18 cellular contexts compared by ENCODE assay signal in the genomic region with DNA sequence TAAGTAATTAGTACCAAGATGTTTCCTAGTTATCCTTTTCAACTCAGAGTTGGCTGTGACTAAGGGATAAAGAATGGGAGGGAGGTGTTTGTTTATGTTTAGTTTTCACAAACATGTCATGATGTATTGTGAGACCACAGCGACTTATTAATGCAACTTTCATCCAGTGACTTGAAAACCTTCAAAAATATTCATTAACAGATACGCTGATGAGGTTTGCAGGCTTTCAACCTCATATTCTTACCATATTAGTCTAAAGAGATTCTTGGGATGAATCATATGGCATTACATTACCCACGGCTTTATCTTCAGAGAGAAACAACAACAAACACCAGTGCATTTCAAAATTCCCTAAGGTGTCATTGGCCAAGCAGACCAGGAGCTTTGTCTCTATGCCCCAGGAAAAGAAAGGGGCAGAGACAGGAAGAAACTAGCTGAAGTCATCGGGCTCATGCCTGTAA. TPM values are rescaled to one million over a fixed set of nuclear protein-coding genes. Genes with fewer than 3 reads are reported as not detected.
DNase-seq lines count a peak whose midpoint lies in the region; ATAC-seq, FAIRE-seq and TF ChIP-seq lines count a peak whose summit lies in the region.
"Had no signal": no experiment of that assay in that cellular context is flagged by ENCODE, and none has a peak within 500 bp of the region (broad histone marks: within the 10 kb centered on the region; RNA-seq: fewer than 3 reads in every experiment).

No MANE protein-coding gene starts in this region.

- H3K27ac ChIP-seq in breast epithelium, result no peak overlapping the region
- peak overlapping the region; percentile 33; the same call in 1 of the 2 replicates for H3K27ac ChIP-seq in SJCRH30
- peak overlapping the region; percentile 49 for H3K27ac ChIP-seq in smooth muscle cell (ENCODE audit: low read depth)
- H3K27ac ChIP-seq: left lung, tibial artery, WERI-Rb-1 had no signal

- H3K36me3 Mint-ChIP-seq in MCF 10A (ENCODE audit: insufficient read depth, unreplicated experiment), result peaks cover 5% of the 10 kb centered on the region
- H3K36me3 Mint-ChIP-seq: activated naive CD8-positive, alpha-beta T cell treated with anti-CD3 and anti-CD28 coated beads, Interleukin-2, amount 10 ng/mL, durations not matched to agents 7 days and 5 days had no signal

- CTCF ChIA-PET in MCF 10A (lab: Yijun Ruan, JAX), result interaction anchor here (1.0 to 4.6 kb wide), 5 partner anchors 20 to 502 kb away, joined by 3 to 30 read pairs (median 9); no protein-coding TSS in a partner anchor

- no peaks in the 10 kb centered on the region for H3K36me3 ChIP-seq in breast epithelium
- peaks cover 13% of the 10 kb centered on the region for H3K36me3 ChIP-seq in SJCRH30
- no peaks in the 10 kb centered on the region for H3K36me3 ChIP-seq in smooth muscle cell (ENCODE audit: low read depth)
- H3K36me3 ChIP-seq: left lung, tibial artery, WERI-Rb-1 had no signal

- intact Hi-C loops in MCF 10A (cut with micrococcal nuclease) (loop anchor here (10.0 kb wide), 1 partner anchor 158 kb away; no protein-coding TSS in a partner anchor), breast epithelium (cut with DNase I; ENCODE audit: low total_unique reads) (no loop called here)

- no peak for FAIRE-seq in D721Med (lab: Jason Lieb, UNC)

- H3K9me3 ChIP-seq in breast epithelium (no peaks in the 10 kb centered on the region), SJCRH30 (replicated peaks) (no peaks in the 10 kb centered on the region), smooth muscle cell (replicated peaks; ENCODE audit: low read depth) (no peaks in the 10 kb centered on the region)
- H3K9me3 ChIP-seq: left lung, tibial artery had no signal

- peak overlapping the region; percentile 12 for H3K4me2 ChIP-seq in smooth muscle cell

- H3K4me3 ChIP-seq in breast epithelium (no peak overlapping the region), SJCRH30 (no peak overlapping the region), smooth muscle cell (no peak overlapping the region)
- H3K4me3 ChIP-seq: left lung, tibial artery had no signal

- H2AFZ ChIP-seq in smooth muscle cell (ENCODE audit: low read depth), result no peak overlapping the region

- H3K27me3 ChIP-seq in breast epithelium (no peaks in the 10 kb centered on the region), SJCRH30 (no peaks in the 10 kb centered on the region), smooth muscle cell (ENCODE audit: low read depth) (no peaks in the 10 kb centered on the region)
- H3K27me3 ChIP-seq: left lung, tibial artery had no signal

- H4K20me1 ChIP-seq in smooth muscle cell (ENCODE audit: low read depth), result no peaks in the 10 kb centered on the region

- 26% methylated on average over 4 of the region's 4 CpGs for WGBS in smooth muscle cell (ENCODE audit: low lambda C conversion rate)

- no peaks in the 10 kb centered on the region for H3K79me2 ChIP-seq in smooth muscle cell (ENCODE audit: low read depth)

- DNase-seq in MCF 10A (ENCODE audit: unreplicated experiment) (peak; percentile 90), breast epithelium (ENCODE audit: low spot score in 2 of 2) (no peak), SJCRH30 (peak; percentile 40 to 56), fibroblast of peridontal ligament (ENCODE audit: extremely low read depth) (peak; percentile 50), smooth muscle cell (lab: John Stamatoyannopoulos, UW; ENCODE audit: unreplicated experiment) (no peak), omental fat pad (ENCODE audit: low spot score) (no peak), DMS153 (lab: John Stamatoyannopoulos, UW) (no peak), D721Med (ENCODE audit: insufficient read length, low spot score) (no peak)
- DNase-seq: 8988T; activated CD8-positive, alpha-beta memory T cell treated with anti-CD3 and anti-CD28 coated beads, Interleukin-2, amount 50 U/mL, for 4 hours; activated naive CD8-positive, alpha-beta T cell treated with anti-CD3 and anti-CD28 coated beads, Interleukin-2, amount 10 ng/mL, durations not matched to agents 7 days and 5 days; left lung; MM.1S; NCI-H2171 treated with DMSO at 0.1 percent for 48 hours; tibial artery; WERI-Rb-1 had no signal

- no peaks in the 10 kb centered on the region for H3K27me3 Mint-ChIP-seq in MCF 10A (ENCODE audit: insufficient read depth, unreplicated experiment)
- H3K27me3 Mint-ChIP-seq: dendritic cell treated with granulocyte-macrophage colony-stimulating factor and Interleukin-4, amounts not matched to agents 40 ng/mL and 50 ng/mL, for 4 days had no signal

- no peak for TF ChIP-seq CTCF in MCF 10A (IDR thresholded peaks at IDR 0.05; ENCODE audit: unreplicated experiment)
- TF ChIP-seq CTCF in breast epithelium (IDR thresholded peaks at IDR 0.05), result no peak
- no peak for TF ChIP-seq CTCF in smooth muscle cell (IDR thresholded peaks at IDR 0.05; ENCODE audit: borderline replicate concordance, insufficient read depth, poor library complexity, severe bottlenecking)
- TF ChIP-seq CTCF in omental fat pad (IDR thresholded peaks at IDR 0.05), result no peak
- TF ChIP-seq CTCF in D721Med (IDR thresholded peaks at IDR 0.05; ENCODE audit: insufficient read depth, missing control alignments), result no peak

- no peak overlapping the region for H3K4me3 Mint-ChIP-seq in MCF 10A (ENCODE audit: unreplicated experiment)
- H3K4me3 Mint-ChIP-seq: activated naive CD8-positive, alpha-beta T cell treated with anti-CD3 and anti-CD28 coated beads, Interleukin-2, amount 10 ng/mL, durations not matched to agents 7 days and 5 days; dendritic cell treated with granulocyte-macrophage colony-stimulating factor and Interleukin-4, amounts not matched to agents 40 ng/mL and 50 ng/mL, for 4 days; neural crest cell had no signal

- no peak for TF ChIP-seq POLR2A in breast epithelium (IDR thresholded peaks at IDR 0.05)

- H3K9me3 Mint-ChIP-seq in MCF 10A (ENCODE audit: unreplicated experiment), result peaks cover 10% of the 10 kb centered on the region
- H3K9me3 Mint-ChIP-seq: activated naive CD8-positive, alpha-beta T cell treated with anti-CD3 and anti-CD28 coated beads, Interleukin-2, amount 10 ng/mL, durations not matched to agents 7 days and 5 days; dendritic cell treated with granulocyte-macrophage colony-stimulating factor and Interleukin-4, amounts not matched to agents 40 ng/mL and 50 ng/mL, for 4 days had no signal

- ATAC-seq in omental fat pad (ENCODE audit: low FRiP score), result no peak
- ATAC-seq: left lung had no signal

- H3F3A ChIP-seq in smooth muscle cell (ENCODE audit: low read depth), result no peaks in the 10 kb centered on the region

- H3K27ac Mint-ChIP-seq in MCF 10A (ENCODE audit: low read depth, unreplicated experiment), result peak overlapping the region; percentile 91
- H3K27ac Mint-ChIP-seq: activated naive CD8-positive, alpha-beta T cell treated with anti-CD3 and anti-CD28 coated beads, Interleukin-2, amount 10 ng/mL, durations not matched to agents 7 days and 5 days; dendritic cell treated with granulocyte-macrophage colony-stimulating factor and Interleukin-4, amounts not matched to agents 40 ng/mL and 50 ng/mL, for 4 days had no signal

- POLR2A ChIA-PET in MCF 10A (lab: Yijun Ruan, JAX), result interaction anchor here (0.9 to 8.3 kb wide), 8 partner anchors 9 to 146 kb away, joined by 4 to 76 read pairs (median 7); a partner anchor contains a TSS

- H3K9ac ChIP-seq in smooth muscle cell (ENCODE audit: low read depth), result no peak overlapping the region

- H3K4me1 ChIP-seq in breast epithelium, result no peaks in the 10 kb centered on the region
- H3K4me1 ChIP-seq in SJCRH30, result peaks cover 35% of the 10 kb centered on the region
- H3K4me1 ChIP-seq in smooth muscle cell (ENCODE audit: low read depth), result no peaks in the 10 kb centered on the region
- H3K4me1 ChIP-seq: left lung had no signal

- no TSS peak for BruUV-seq in MCF 10A (replicated peaks; lab: Mats Ljungman, UMichigan)

- H3K4me1 Mint-ChIP-seq in MCF 10A (ENCODE audit: insufficient read depth, unreplicated experiment), result peaks cover 24% of the 10 kb centered on the region
- H3K4me1 Mint-ChIP-seq: activated naive CD8-positive, alpha-beta T cell treated with anti-CD3 and anti-CD28 coated beads, Interleukin-2, amount 10 ng/mL, durations not matched to agents 7 days and 5 days had no signal

RNA-seq across cellular contexts. Expression of a gene that starts 36.4 kb away (rescaled TPM):
- total RNA-seq in MCF 10A (2022) (0.12 and 0.33 TPM in 2 replicates), breast epithelium (10 to 100 TPM; 35.3 to 96.7 (median 77.7) TPM), smooth muscle cell (0.76 and 1.1 TPM in 2 replicates), omental fat pad (100 to 1,000 TPM in 3 of 4 donors, 10 to 100 TPM in 1; 86.2 to 235 (median 136) TPM)
- total RNA-seq in SJCRH30 (2014; rRNA removed; shearing (Covaris generic)), result 33.0 and 33.5 TPM in 2 replicates
- 1.2 TPM in 1 of 2 replicates, not detected in the other for polyA plus RNA-seq in smooth muscle cell
- total RNA-seq: activated naive CD8-positive, alpha-beta T cell treated with anti-CD3 and anti-CD28 coated beads, Interleukin-2, amount 10 ng/mL, durations not matched to agents 7 days and 5 days had no signal

Comparison
In these comparisons a context has a peak if more than half of its experiments do, and no peak if none do; other contexts are left out.
1. DNase-seq: peak in MCF 10A (single experiment), SJCRH30 (2 of 2) and fibroblast of peridontal ligament (single experiment); none in breast epithelium (0 of 2), smooth muscle cell (single experiment), omental fat pad (single experiment), DMS153 (single experiment) and D721Med (single experiment).
2. RNA of a gene that starts 36.4 kb away (total RNA-seq): 86.2 to 235 TPM in omental fat pad, 35.3 to 96.7 TPM in breast epithelium and 33.0 to 33.5 TPM in SJCRH30; 0.76 to 1.1 TPM in smooth muscle cell and 0.12 to 0.33 TPM in MCF 10A; every median in the first group is over 10 times any median in the second.
3. H3K27ac ChIP-seq: peak in SJCRH30 (single experiment) and smooth muscle cell (single experiment); none in breast epithelium (0 of 2).